ENCODE assay signal across 1 cellular context in the genomic region with DNA sequence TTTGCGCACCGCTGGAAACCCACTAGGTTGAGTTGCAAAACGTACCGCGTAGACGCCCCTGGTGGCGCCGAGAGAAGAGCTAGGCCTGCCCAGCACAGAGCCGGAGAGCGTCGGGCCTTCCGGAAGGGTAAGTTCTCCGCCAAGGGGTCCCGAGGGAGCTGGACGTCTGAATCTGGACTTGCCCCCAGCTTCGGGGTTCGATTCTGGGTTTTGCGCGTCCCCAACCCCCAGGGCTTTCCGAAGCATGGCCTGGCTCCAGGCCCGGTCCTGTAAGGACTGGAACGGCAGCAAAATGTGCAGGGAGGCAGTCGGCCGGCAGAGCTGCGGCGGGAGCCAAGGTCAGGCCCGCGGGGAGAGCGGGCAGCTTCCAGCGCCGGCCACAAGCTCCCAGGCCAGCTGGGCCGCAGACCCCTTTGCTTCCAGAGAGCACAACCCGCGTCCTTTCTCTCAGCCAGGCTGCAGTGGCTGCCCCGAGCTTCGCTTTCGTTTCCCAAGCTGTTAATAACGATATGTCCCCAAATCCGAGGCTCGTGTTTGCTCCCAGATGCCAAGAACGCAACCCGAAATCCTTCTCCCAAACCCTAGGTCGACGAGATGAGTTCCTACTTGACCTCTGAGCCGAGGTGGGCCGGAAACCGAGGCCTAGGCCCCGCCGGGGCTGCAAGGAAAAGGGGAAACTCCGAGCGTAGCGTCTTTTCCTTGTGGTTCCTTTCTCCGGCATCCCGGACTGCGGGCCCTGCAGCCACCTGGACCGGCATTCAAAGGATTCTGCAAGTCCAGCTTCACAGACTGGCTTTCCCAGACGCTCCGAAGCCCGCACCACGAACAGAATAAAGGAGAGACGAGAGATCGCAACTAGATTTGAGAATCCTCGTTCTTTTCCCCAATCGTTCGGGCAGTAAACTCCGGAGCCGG.
TF ChIP-seq lines count a peak whose summit lies in the region.

No MANE protein-coding gene starts in this region.

TF ChIP-seq in neural cell, 6 proteins besides CTCF, POLR2A, EP300 and RAD21 (continued from another document):
- no peak for TF ChIP-seq REST (IDR thresholded peaks at IDR 0.05; ENCODE audit: borderline replicate concordance)
- TF ChIP-seq SMC3 (conservative IDR thresholded peaks at IDR 0.05; ENCODE audit: poor library complexity) = no peak
